Comparison of ENCODE assay signal across 1 cellular context in the genomic region with DNA sequence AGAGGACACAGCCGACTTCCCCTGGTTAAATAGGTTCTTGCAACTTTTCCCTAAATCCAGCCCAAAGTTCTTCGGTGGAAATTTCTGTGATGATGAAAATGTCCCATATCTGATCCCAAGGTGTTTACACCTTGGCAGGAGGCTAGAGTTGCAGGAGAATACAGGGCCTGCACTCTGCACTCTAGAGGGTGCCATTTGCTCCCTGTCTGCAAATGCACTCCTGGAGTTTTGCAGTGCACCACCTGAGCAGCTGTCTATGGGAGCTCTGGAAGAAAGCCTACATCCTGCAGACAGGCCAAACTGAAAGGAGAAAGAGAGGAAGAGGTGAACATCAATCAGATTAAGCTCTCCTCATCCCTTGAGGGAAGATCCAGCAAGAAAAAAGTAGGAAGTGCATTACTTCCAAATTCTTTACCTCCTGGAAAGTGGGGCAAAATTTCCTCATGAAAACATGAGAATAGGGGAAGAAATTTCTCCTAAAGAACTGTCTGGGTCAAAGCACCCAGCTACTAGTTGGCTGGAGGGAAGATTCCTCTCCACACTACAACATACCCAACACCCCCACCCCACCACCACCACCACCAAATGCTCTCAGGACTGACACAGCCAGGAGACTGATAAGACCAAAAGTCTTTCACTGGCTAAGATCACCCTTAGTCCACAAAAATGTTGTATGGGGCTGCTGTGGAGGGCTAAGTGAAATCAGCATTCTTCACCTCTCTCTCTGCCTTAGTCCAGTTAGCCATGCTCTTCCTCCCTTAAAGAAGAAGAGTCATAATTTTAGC.
TF ChIP-seq lines count a peak whose summit lies in the region.

No MANE protein-coding gene starts in this region.

TF ChIP-seq in HCT116, 20 proteins besides CTCF, POLR2A, EP300 and RAD21 (continued from another document):
- TF ChIP-seq, protein P1, sequence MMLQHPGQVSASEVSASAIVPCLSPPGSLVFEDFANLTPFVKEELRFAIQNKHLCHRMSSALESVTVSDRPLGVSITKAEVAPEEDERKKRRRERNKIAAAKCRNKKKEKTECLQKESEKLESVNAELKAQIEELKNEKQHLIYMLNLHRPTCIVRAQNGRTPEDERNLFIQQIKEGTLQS (IDR thresholded peaks at IDR 0.05), result no peak
